ENCODE assay signal across 9 cellular contexts in the genomic region with DNA sequence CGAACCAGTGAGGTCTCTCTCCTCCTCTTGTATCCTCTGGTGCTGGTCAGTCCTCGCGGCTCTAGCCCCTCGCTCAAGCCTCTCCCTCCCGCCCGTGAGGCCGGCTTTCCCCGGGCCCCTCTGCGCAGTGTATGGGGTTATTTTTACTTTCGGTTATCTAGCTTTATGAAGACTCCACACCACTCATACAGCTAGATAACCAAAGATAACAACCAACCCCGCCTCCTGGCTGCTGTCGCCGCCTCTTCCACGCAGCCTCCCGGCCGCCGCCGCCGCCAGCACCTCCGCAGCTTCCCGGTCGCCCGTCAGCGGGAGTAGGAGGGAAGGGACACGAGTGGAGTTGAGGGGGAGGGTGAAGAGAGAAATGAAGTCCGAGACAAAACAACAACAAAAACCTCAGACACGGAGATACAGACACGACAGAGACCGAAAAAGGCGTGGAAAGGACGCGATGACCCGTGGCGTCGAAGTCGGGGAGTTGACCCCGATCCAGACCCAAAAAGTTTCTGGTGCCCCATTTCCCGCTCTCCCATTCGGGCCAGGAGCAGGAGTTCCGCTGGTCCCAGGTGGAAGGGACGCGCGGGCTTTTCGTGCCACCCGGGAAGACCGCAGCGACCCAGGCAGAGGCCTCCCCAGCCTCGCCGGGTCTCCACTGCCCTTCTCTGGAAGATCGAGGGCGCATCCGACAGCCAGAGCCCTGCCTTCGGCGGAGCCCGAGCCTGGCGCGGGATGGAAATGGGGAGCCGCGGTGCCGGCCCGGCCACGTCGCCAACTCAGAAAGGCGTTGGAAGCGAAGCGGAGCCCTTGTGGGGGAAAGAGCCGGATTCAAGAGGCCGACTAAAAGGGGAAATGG. TPM values are rescaled to one million over a fixed set of nuclear protein-coding genes. Genes with fewer than 3 reads are reported as not detected.
DNase-seq lines count a peak whose midpoint lies in the region; ATAC-seq, FAIRE-seq and TF ChIP-seq lines count a peak whose summit lies in the region.
"Had no signal": no experiment of that assay in that cellular context is flagged by ENCODE, and none has a peak within 500 bp of the region (broad histone marks: within the 10 kb centered on the region; RNA-seq: fewer than 3 reads in every experiment).

No MANE protein-coding gene starts in this region.

- H3K14ac ChIP-seq in neuronal stem cell (ENCODE audit: low read length), result no peak overlapping the region

- H3K27ac Mint-ChIP-seq in brain, result peak overlapping the region in 4 of 5 experiments; percentile 96 to 99 (median 98)

- TF ChIP-seq CTCF in PC-9 (conservative IDR thresholded peaks at IDR 0.05) (no peak; the same call in 1 of the 2 replicates), brain (conservative IDR thresholded peaks at IDR 0.05) (peak in 1 of 2 experiments; percentile 19)

- H4K20me1 ChIP-seq in PC-9 (ENCODE audit: insufficient read depth), result no peaks in the 10 kb centered on the region

- H2AFZ ChIP-seq in PC-9, result peak overlapping the region; percentile 86
- peak overlapping the region; percentile 70 for H2AFZ ChIP-seq in neuronal stem cell (ENCODE audit: low read length)

- no peak overlapping the region for H4K91ac ChIP-seq in neuronal stem cell (ENCODE audit: low read depth, low read length, poor library complexity)

- POLR2A ChIA-PET in PC-9 (lab: Charles Lee; ENCODE audit: unreplicated experiment), result no interaction called here

- no peak overlapping the region for H2BK120ac ChIP-seq in neuronal stem cell (ENCODE audit: low read depth, low read length)

- peak overlapping the region; percentile 6 for H2AK5ac ChIP-seq in neuronal stem cell (ENCODE audit: low read depth, low read length)

- BruUV-seq in PC-9 (replicated peaks; lab: Mats Ljungman, UMichigan), result TSS peak; percentile 51

- peak overlapping the region; percentile 80 for H3K4me2 ChIP-seq in PC-9
- H3K4me2 ChIP-seq in neuronal stem cell (ENCODE audit: insufficient read depth, low read length, poor library complexity, severe bottlenecking), result peak overlapping the region; percentile 37

- no peak overlapping the region for H3K4ac ChIP-seq in neuronal stem cell (ENCODE audit: low read length)

- no peak overlapping the region for H3K9ac ChIP-seq in neuronal stem cell (ENCODE audit: low read depth, low read length, poor library complexity)

- H3K27me3 Mint-ChIP-seq in brain, result peaks cover 59% of the 10 kb centered on the region

- peaks cover 0 to 18% (median 3%) of the 10 kb centered on the region in 5 experiments for H3K9me3 Mint-ChIP-seq in brain

- H3K79me2 ChIP-seq in PC-9 (ENCODE audit: low read depth), result peaks cover 35% of the 10 kb centered on the region

- peak overlapping the region; percentile 43 for H2BK5ac ChIP-seq in neuronal stem cell (ENCODE audit: low read length)

- CTCF ChIA-PET in PC-9 (lab: Charles Lee), result interaction anchor here (1.2 kb wide), 1 partner anchor 25 kb away, joined by 4 read pairs; no protein-coding TSS in a partner anchor

- no peaks in the 10 kb centered on the region for H3K79me1 ChIP-seq in neuronal stem cell (ENCODE audit: low read depth, low read length)

- peaks cover 53% of the 10 kb centered on the region for H3K36me3 Mint-ChIP-seq in brain

- DNase-seq in PC-9, result peak in 1 of 2 experiments; percentile 23
- no peak for DNase-seq in neuronal stem cell (ENCODE audit: low spot score)
- no peak for DNase-seq in NCI-H1092 (lab: John Stamatoyannopoulos, UW)
- DNase-seq in HTR-8/SVneo (ENCODE audit: insufficient read length, low spot score), result no peak

- H3K4me3 ChIP-seq in PC-9 (peak overlapping the region; percentile 84), neuronal stem cell (ENCODE audit: low read length in 2 of 2) (peak overlapping the region in 1 of 2 donors; percentile 28)

- no peaks in the 10 kb centered on the region for H3K9me2 ChIP-seq in PC-9 (ENCODE audit: insufficient read depth)

- peak overlapping the region; percentile 4; the same call in 1 of the 2 replicates for H3K27ac ChIP-seq in PC-9
- no peak overlapping the region for H3K27ac ChIP-seq in neuronal stem cell (replicated peaks; ENCODE audit: low read length)

- H3K36me3 ChIP-seq in PC-9 (ENCODE audit: low read depth), result peaks cover 9% of the 10 kb centered on the region
- H3K36me3 ChIP-seq in neuronal stem cell (replicated peaks in 1 of 2; ENCODE audit: control insufficient read depth in 2 of 2, insufficient read depth in 2 of 2, low read length in 2 of 2), result no peaks in the 10 kb centered on the region

- no peaks in the 10 kb centered on the region for H3K27me3 ChIP-seq in PC-9 (ENCODE audit: insufficient read depth, low read depth)
- H3K27me3 ChIP-seq in neuronal stem cell (ENCODE audit: control insufficient read depth in 3 of 3, insufficient read depth in 3 of 3, low read depth in 1 of 3, low read length in 3 of 3), result peaks cover 36 to 100% (median 93%) of the 10 kb centered on the region in 3 experiments

- ATAC-seq in GM18867 (IDR thresholded peaks at IDR 0.05; ENCODE audit: unreplicated experiment), result peak; percentile 55
- ATAC-seq in HG02571 (IDR thresholded peaks at IDR 0.05; ENCODE audit: unreplicated experiment), result no peak
- ATAC-seq in HG02970 (IDR thresholded peaks at IDR 0.05; ENCODE audit: low FRiP score, unreplicated experiment), result no peak

- H2BK12ac ChIP-seq in neuronal stem cell (ENCODE audit: low read length), result no peak overlapping the region

- peak overlapping the region; percentile 60 for H2BK15ac ChIP-seq in neuronal stem cell (ENCODE audit: low read length)

- intact Hi-C loops in PC-9 (cut with micrococcal nuclease; ENCODE audit: unreplicated experiment), result no loop called here

- H3F3A ChIP-seq in PC-9 (ENCODE audit: insufficient read depth, low read depth), result peaks cover 9% of the 10 kb centered on the region; the same call in 1 of the 2 replicates

- peak overlapping the region; percentile 16 for H3K23ac ChIP-seq in neuronal stem cell (ENCODE audit: low read depth, low read length, poor library complexity)

- peaks cover 31% of the 10 kb centered on the region for H3K4me1 ChIP-seq in PC-9 (replicated peaks; ENCODE audit: insufficient read depth)
- H3K4me1 ChIP-seq in neuronal stem cell (ENCODE audit: control insufficient read depth in 2 of 2, insufficient read depth in 1 of 2, low read depth in 1 of 2, low read length in 2 of 2), result peaks cover 0 to 7% of the 10 kb centered on the region in 2 donors

- no peak for FAIRE-seq in HTR-8/SVneo (lab: Jason Lieb, UNC)

- H4K8ac ChIP-seq in neuronal stem cell (ENCODE audit: low read depth, low read length), result no peak overlapping the region

- peak overlapping the region; percentile 87 for H3K18ac ChIP-seq in neuronal stem cell (ENCODE audit: low read length)

- H3K9me3 ChIP-seq in PC-9 (ENCODE audit: insufficient read depth, low read depth), result no peaks in the 10 kb centered on the region
- peaks cover 0 to 2% of the 10 kb centered on the region in 2 donors for H3K9me3 ChIP-seq in neuronal stem cell (replicated peaks in 1 of 2; ENCODE audit: control insufficient read depth in 2 of 2, insufficient read depth in 1 of 2, low read depth in 1 of 2, low read length in 2 of 2)

- peaks cover 85% of the 10 kb centered on the region for H3K4me1 Mint-ChIP-seq in brain

- no CpG with 5 or more reads among the region's 68 CpGs for whole genome bisulfite sequencing in neuronal stem cell (ENCODE audit: extremely low coverage in 2 of 2, insufficient read length in 2 of 2, insufficient replicate concordance in 1 of 2), 2 donors

- H3K4me3 Mint-ChIP-seq in brain, result peak overlapping the region; percentile 82 to 96 (median 88)

RNA-seq across cellular contexts. Expression of gene RHBG, which starts 51.4 kb away (rescaled TPM):
- total RNA-seq in PC-9 (2021), result 1.8 and 4.0 TPM in 2 replicates
- not detected for polyA plus RNA-seq in brain (ENCODE audit: insufficient read depth, low read depth, low replicate concordance)
- polyA plus RNA-seq in neuronal stem cell (2013, experiment 1 of 2), result 0.03 TPM
- 0.03 TPM for polyA plus RNA-seq in neuronal stem cell (2013, experiment 2 of 2)
- total RNA-seq: LHCN-M2 had no signal
